25 cellular contexts compared by ENCODE assay signal in the genomic region with DNA sequence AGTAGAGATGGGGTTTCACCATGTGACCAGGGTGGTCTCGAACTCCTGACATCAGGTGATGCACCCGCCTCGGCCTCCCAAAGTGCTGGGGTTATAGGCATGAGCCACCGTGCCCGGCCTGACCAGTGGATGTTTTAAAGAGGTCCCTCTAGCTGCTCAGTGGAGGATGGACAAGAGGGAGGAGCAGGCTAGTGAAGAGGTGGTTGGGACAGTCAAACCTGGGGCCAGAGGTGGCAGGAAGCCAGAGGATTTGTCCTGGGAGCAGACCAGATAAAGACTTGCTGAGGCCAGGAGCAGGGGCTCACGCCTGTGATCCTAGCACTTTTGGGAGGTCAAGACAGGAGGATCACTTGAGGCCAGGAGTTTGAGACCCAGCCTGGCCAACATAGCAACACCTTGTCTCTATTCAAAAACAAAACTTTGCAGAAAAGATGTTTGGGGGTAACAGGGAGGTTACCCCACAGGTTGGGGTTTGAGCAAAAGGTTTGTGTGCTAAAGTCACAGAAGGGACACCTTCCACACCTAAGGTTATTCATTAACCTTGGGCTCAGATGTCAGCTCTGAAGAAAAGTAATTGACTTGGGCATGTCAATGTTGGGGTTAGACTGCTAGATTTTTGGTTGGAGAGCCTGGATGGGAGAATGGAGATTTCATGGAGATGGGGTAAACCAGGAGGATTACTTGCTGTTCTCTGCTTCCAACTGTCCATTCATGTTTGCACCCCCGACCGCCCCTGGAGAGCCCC. TPM values are rescaled to one million over a fixed set of nuclear protein-coding genes. Genes with fewer than 3 reads are reported as not detected.
DNase-seq lines count a peak whose midpoint lies in the region; ATAC-seq and TF ChIP-seq lines count a peak whose summit lies in the region.
"Had no signal": no experiment of that assay in that cellular context is flagged by ENCODE, and none has a peak within 500 bp of the region (broad histone marks: within the 10 kb centered on the region; RNA-seq: fewer than 3 reads in every experiment).

No MANE protein-coding gene starts in this region.

- no peaks in the 10 kb centered on the region for H3K4me1 ChIP-seq in osteoblast (ENCODE audit: insufficient read depth, low read length)
- peaks cover 0 to 12% (median 10%) of the 10 kb centered on the region in 4 donors for H3K4me1 ChIP-seq in stomach

- no peaks in the 10 kb centered on the region for H3K36me3 ChIP-seq in osteoblast (ENCODE audit: insufficient read depth, low read length)
- peaks cover 0 to 43% (median 29%) of the 10 kb centered on the region in 4 donors for H3K36me3 ChIP-seq in stomach

- H3K4me2 ChIP-seq in osteoblast (ENCODE audit: insufficient read depth, low read length) = no peak overlapping the region

- 86 to 90% (median 88%) methylated on average over 4 to 8 of the region's 8 CpGs for WGBS in stomach, 5 donors

- H4K20me1 ChIP-seq in osteoblast (ENCODE audit: insufficient read depth, low read length) = no peaks in the 10 kb centered on the region

- H3K9me3 ChIP-seq in osteoblast (ENCODE audit: low read depth, low read length) (no peaks in the 10 kb centered on the region), stomach (no peaks in the 10 kb centered on the region)
- H3K9me3 ChIP-seq: SJCRH30 had no signal

- ATAC-seq in left colon (peak; percentile 53), GM19463 (IDR thresholded peaks at IDR 0.05; ENCODE audit: unreplicated experiment) (no peak)
- ATAC-seq: PC-3, Right ventricle myocardium inferior, SK-N-SH treated with all-trans-retinoic acid at 6 μM for 48 hours had no signal

- H2AFZ ChIP-seq in osteoblast (ENCODE audit: low read length) = no peak overlapping the region

- no peak for TF ChIP-seq POLR2A in stomach (IDR thresholded peaks at IDR 0.05)

- peak overlapping the region; percentile 39 for H3K27ac ChIP-seq in RWPE1
- H3K27ac ChIP-seq in osteoblast (ENCODE audit: low read depth, low read length) = no peak overlapping the region
- no peak overlapping the region for H3K27ac ChIP-seq in stomach
- H3K27ac ChIP-seq: HL-60, SJCRH30 had no signal

- H3K4me3 ChIP-seq in osteoblast (ENCODE audit: insufficient read depth, low read length) (no peak overlapping the region), stomach (no peak overlapping the region)
- H3K4me3 ChIP-seq: SJCRH30 had no signal

- DNase-seq in RWPE1 (ENCODE audit: low spot score) = no peak
- no peak for DNase-seq in left colon
- peak; percentile 79 for DNase-seq in osteoblast (ENCODE audit: insufficient read length, low spot score, missing footprints)
- no peak for DNase-seq in activated CD4-positive, alpha-beta T cell treated with anti-CD3 and anti-CD28 coated beads, Interleukin-2, amount 50 U/mL, for 48 hours
- no peak for DNase-seq in COR-L47 (lab: John Stamatoyannopoulos, UW)
- no peak for DNase-seq in stomach
- DNase-seq: C1 segment of cervical spinal cord; CD4-positive, alpha-beta memory T cell; GOT3; HCEC 1CT; Kasumi-1; NCI-H1092 treated with DMSO at 0.1 percent for 48 hours; NCI-H1436; NCI-H187; NCI-H524; NCI-H748 treated with DMSO at 0.1 percent for 48 hours; NK-92 treated with Interleukin-12 subunit alpha and Interleukin-12 subunit beta, amount 100 ng/mL, for 24 hours; PC-3; SJCRH30 had no signal

- H3K27me3 ChIP-seq in osteoblast (ENCODE audit: insufficient read depth, low read length) (no peaks in the 10 kb centered on the region), stomach (peaks cover 0 to 4% (median 0%) of the 10 kb centered on the region in 3 donors)
- H3K27me3 ChIP-seq: SJCRH30 had no signal

- TF ChIP-seq CTCF in RWPE1 (conservative IDR thresholded peaks at IDR 0.05; ENCODE audit: low read depth) = no peak
- no peak for TF ChIP-seq CTCF in osteoblast (IDR thresholded peaks at IDR 0.05; ENCODE audit: extremely low read depth, low read depth, low read length)
- TF ChIP-seq CTCF in stomach (IDR thresholded peaks at IDR 0.05) = no peak

- intact Hi-C loops in left colon (cut with DNase I, micrococcal nuclease) = no loop called here
- intact Hi-C loops in stomach (cut with DNase I; ENCODE audit: low total_unique reads) = no loop called here

- CTCF ChIA-PET in RWPE1 (lab: Yijun Ruan, JAX) = no interaction called here

- H3K79me2 ChIP-seq in osteoblast (ENCODE audit: insufficient read depth, low read length) = no peaks in the 10 kb centered on the region

- POLR2A ChIA-PET in RWPE1 (lab: Yijun Ruan, JAX; ENCODE audit: low non-redundant PET) = interaction anchor here (0.6 kb wide), 1 partner anchor 1660 kb away, joined by 3 read pairs; no protein-coding TSS in a partner anchor

- no peak for TF ChIP-seq EP300 in stomach (IDR thresholded peaks at IDR 0.05)

RNA-seq across cellular contexts. Expression of gene BCAM, which starts 9.0 kb away (rescaled TPM):
- total RNA-seq in left colon = 10 to 100 TPM; 21.4 to 21.7 TPM
- 4.3 and 4.4 TPM in 2 replicates for total RNA-seq in osteoblast
- total RNA-seq in stomach = 100 to 1,000 TPM in 2 of 5 donors, 10 to 100 TPM in 3; 31.9 to 265 (median 76.8) TPM
- polyA plus RNA-seq in stomach = 10 to 100 TPM in 2 of 3 donors, 1 to 10 TPM in 1; 7.3 to 38.7 (median 20.5) TPM
- total RNA-seq: CD4-positive, alpha-beta memory T cell had no signal
- polyA plus RNA-seq: CD4-positive, alpha-beta memory T cell had no signal

RNA-seq across cellular contexts. Expression of gene NECTIN2, which starts 28.2 kb away (rescaled TPM):
- total RNA-seq in left colon (100 to 1,000 TPM; 112 to 125 TPM), osteoblast (38.9 and 46.0 TPM in 2 replicates), stomach (100 to 1,000 TPM in 3 of 5 donors, 10 to 100 TPM in 1, 1 to 10 TPM in 1; 1.8 to 160 (median 101) TPM)
- 10 to 100 TPM; 44.0 to 90.6 (median 47.2) TPM for polyA plus RNA-seq in stomach

RNA-seq across cellular contexts. Expression of gene CBLC, which starts 40.2 kb away (rescaled TPM):
- total RNA-seq in left colon (10 to 100 TPM; 79.1 to 84.4 TPM), osteoblast (not detected in 2 replicates), stomach (100 to 1,000 TPM in 1 of 5 donors, 10 to 100 TPM in 4; 13.2 to 178 (median 57.2) TPM)
- 10 to 100 TPM; 23.3 to 50.9 (median 27.4) TPM for polyA plus RNA-seq in stomach
- total RNA-seq: A673; CD4-positive, alpha-beta memory T cell; M059J; Right ventricle myocardium inferior; SJCRH30 had no signal
- polyA plus RNA-seq: CD4-positive, alpha-beta memory T cell had no signal

Comparison
In these comparisons a context has a peak if more than half of its experiments do, and no peak if none do; other contexts are left out.
1. RNA of gene CBLC, which starts 40.2 kb away (total RNA-seq): 79.1 to 84.4 TPM in left colon and 13.2 to 178 TPM in stomach; not detected in osteoblast; every median in the first group is over 10 times any median in the second.